11 cellular contexts compared by ENCODE assay signal in the genomic region with DNA sequence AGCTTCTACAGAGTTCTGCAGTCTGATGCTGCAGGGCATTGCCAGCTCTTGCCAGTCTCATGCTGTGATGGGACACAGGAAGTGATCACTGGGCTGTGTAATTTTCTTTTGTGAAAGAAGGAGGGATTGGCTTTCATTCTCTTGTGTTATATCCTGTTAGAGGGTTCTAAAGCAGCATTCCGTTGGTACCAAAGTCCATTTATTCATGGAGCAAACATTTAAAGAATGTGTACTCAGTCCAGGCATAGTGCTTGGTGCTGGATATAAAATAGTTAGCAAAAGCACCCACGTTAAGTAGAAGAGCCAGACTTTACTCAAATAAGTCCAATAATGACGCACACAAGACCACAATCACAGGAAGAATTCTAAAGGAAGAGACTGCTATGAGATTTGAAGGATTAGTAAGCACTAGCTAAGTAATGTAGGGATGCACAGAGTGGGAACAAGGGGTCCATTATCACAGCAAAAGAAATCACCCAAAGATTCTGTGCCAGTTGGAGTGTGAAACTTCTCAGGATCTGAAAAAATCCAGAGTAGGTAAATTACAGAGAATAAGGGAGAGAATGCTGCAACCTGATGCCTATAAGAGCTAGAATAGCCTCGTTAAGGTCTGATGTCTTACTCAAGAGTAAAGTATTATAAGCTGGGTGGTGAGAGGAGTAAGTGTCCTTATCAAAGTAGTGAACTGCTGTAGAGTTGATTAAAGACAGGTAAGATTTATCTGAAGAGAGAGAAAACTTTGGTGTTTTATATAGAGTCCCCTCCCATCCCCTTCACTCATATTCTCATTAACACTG.
A peak's percentile ranks its signal among the peaks of the same experiment; 100 is the strongest.
DNase-seq lines count a peak whose midpoint lies in the region; ATAC-seq, FAIRE-seq and TF ChIP-seq lines count a peak whose summit lies in the region.
"Had no signal": no experiment of that assay in that cellular context is flagged by ENCODE, and none has a peak within 500 bp of the region (broad histone marks: within the 10 kb centered on the region; RNA-seq: fewer than 3 reads in every experiment).

No MANE protein-coding gene starts in this region.

- no TSS peak for BruUV-seq in HepG2 (replicated peaks; lab: Mats Ljungman, UMichigan)

- H3K9ac ChIP-seq in HepG2 (ENCODE audit: insufficient read depth, low read depth, low read length): no peak overlapping the region
- H3K9ac ChIP-seq: BLaER1 had no signal

- TF ChIP-seq CTCF in HepG2 (CRISPR knock-in tag; IDR thresholded peaks at IDR 0.05): no peak
- no peak for TF ChIP-seq CTCF in right lobe of liver (IDR thresholded peaks at IDR 0.05)
- TF ChIP-seq CTCF in hepatocyte (IDR thresholded peaks at IDR 0.05; ENCODE audit: poor library complexity): no peak

- ATAC-seq in HepG2: peak; percentile 96
- no peak for ATAC-seq in right lobe of liver
- peak; percentile 19 for ATAC-seq in aorta (ENCODE audit: low FRiP score)
- no peak for ATAC-seq in HG02798 (IDR thresholded peaks at IDR 0.05; ENCODE audit: poor library complexity, unreplicated experiment)
- no peak for ATAC-seq in HG03354 (IDR thresholded peaks at IDR 0.05; ENCODE audit: poor library complexity, severe bottlenecking, unreplicated experiment)

- intact Hi-C loops in HepG2 (cut with micrococcal nuclease; ENCODE audit: unreplicated experiment) (no loop called here), right lobe of liver (cut with DNase I) (no loop called here), aorta (cut with DNase I) (loop anchor here in 1 of 2 donors (10.0 kb wide), 1 partner anchor 488 kb away; no protein-coding TSS in a partner anchor)

- H3K9me3 ChIP-seq in HepG2 (ENCODE audit: low read length): no peaks in the 10 kb centered on the region
- no peaks in the 10 kb centered on the region for H3K9me3 ChIP-seq in right lobe of liver
- H3K9me3 ChIP-seq in hepatocyte (ENCODE audit: low read depth): no peaks in the 10 kb centered on the region
- H3K9me3 ChIP-seq in aorta (ENCODE audit: control insufficient read depth, low read length): no peaks in the 10 kb centered on the region
- H3K9me3 ChIP-seq: BLaER1, tibial nerve had no signal

- 2% methylated on average over 4 of the region's 4 CpGs for WGBS in HepG2 (ENCODE audit: low lambda C conversion rate)
- WGBS in right lobe of liver (ENCODE audit: insufficient coverage, low coverage, low lambda C conversion rate, missing lambda C conversion rate): 19% methylated on average over 4 of the region's 4 CpGs
- 40% methylated on average over 4 of the region's 4 CpGs for WGBS in hepatocyte (ENCODE audit: low lambda C conversion rate, missing lambda C conversion rate)
- WGBS in aorta, 2 donors: 6 to 9% methylated on average over 4 of the region's 4 CpGs

- no peak for TF ChIP-seq EP300 in HepG2 (IDR thresholded peaks at IDR 0.05; ENCODE audit: low read depth in 2 of 2, low read length in 2 of 2)
- TF ChIP-seq EP300 in HepG2 (CRISPR knock-in tag; IDR thresholded peaks at IDR 0.05; ENCODE audit: borderline replicate concordance): no peak

- POLR2A ChIA-PET in HepG2 (lab: Yijun Ruan, JAX): no interaction called here

- H3K4me1 ChIP-seq in HepG2 (ENCODE audit: insufficient read depth, low read length) (peaks cover 18% of the 10 kb centered on the region), right lobe of liver (no peaks in the 10 kb centered on the region), hepatocyte (ENCODE audit: insufficient read depth) (peaks cover 6% of the 10 kb centered on the region), aorta (ENCODE audit: control insufficient read depth in 1 of 2, insufficient read depth in 2 of 2, low read length in 2 of 2) (peaks cover 2% of the 10 kb centered on the region in 2 donors)
- H3K4me1 ChIP-seq: BLaER1, tibial nerve had no signal

- FAIRE-seq in HepG2 (lab: Jason Lieb, UNC): no peak
- FAIRE-seq: GM18507 had no signal

- no peaks in the 10 kb centered on the region for H3K36me3 ChIP-seq in HepG2 (replicated peaks in 1 of 2; ENCODE audit: control insufficient read depth in 1 of 2, insufficient read depth in 2 of 2, low read length in 2 of 2)
- H3K36me3 ChIP-seq in right lobe of liver: no peaks in the 10 kb centered on the region
- H3K36me3 ChIP-seq in hepatocyte (replicated peaks; ENCODE audit: insufficient read depth, low read depth): no peaks in the 10 kb centered on the region
- H3K36me3 ChIP-seq in aorta (ENCODE audit: control insufficient read depth in 1 of 2, insufficient read depth in 2 of 2, low read length in 1 of 2): no peaks in the 10 kb centered on the region
- H3K36me3 ChIP-seq: BLaER1, tibial nerve had no signal

- H4K20me1 ChIP-seq in HepG2 (ENCODE audit: insufficient read depth, low read length) (no peaks in the 10 kb centered on the region), hepatocyte (ENCODE audit: insufficient read depth, poor library complexity, severe bottlenecking) (no peaks in the 10 kb centered on the region)
- H4K20me1 ChIP-seq: BLaER1 had no signal

- no peak for TF ChIP-seq POLR2A in HepG2 (IDR thresholded peaks at IDR 0.05; ENCODE audit: insufficient read depth in 1 of 2, low read depth in 2 of 2, low read length in 2 of 2)
- no peak for TF ChIP-seq POLR2A in right lobe of liver (IDR thresholded peaks at IDR 0.05)

- no peaks in the 10 kb centered on the region for H3K9me2 ChIP-seq in hepatocyte (replicated peaks; ENCODE audit: insufficient read depth)

- in situ Hi-C loops in HepG2 (cut with HindIII; ENCODE audit: extremely low pct_ligation_motif_present, low pct_unique_long_range_greater_than_20kb): no loop called here

- H3K79me2 ChIP-seq in HepG2 (ENCODE audit: insufficient read depth, low read length) (no peaks in the 10 kb centered on the region), hepatocyte (no peaks in the 10 kb centered on the region)

- no peak overlapping the region for H3K4me2 ChIP-seq in HepG2 (ENCODE audit: low read depth, low read length)
- H3K4me2 ChIP-seq in hepatocyte: peak overlapping the region; percentile 6
- H3K4me2 ChIP-seq: BLaER1 had no signal

- CTCF ChIA-PET in HepG2 (lab: Yijun Ruan, JAX; ENCODE audit: low intra/inter-chr PET ratio, low total read pairs): no interaction called here

- no peaks in the 10 kb centered on the region for H3K27me3 ChIP-seq in HepG2 (ENCODE audit: control insufficient read depth in 1 of 2, insufficient read depth in 2 of 2, low read length in 2 of 2)
- no peaks in the 10 kb centered on the region for H3K27me3 ChIP-seq in right lobe of liver
- H3K27me3 ChIP-seq in hepatocyte: no peaks in the 10 kb centered on the region
- no peaks in the 10 kb centered on the region for H3K27me3 ChIP-seq in aorta (ENCODE audit: control insufficient read depth in 1 of 2, insufficient read depth in 2 of 2, low read length in 1 of 2)
- H3K27me3 ChIP-seq: BLaER1, tibial nerve had no signal

- H2AFZ ChIP-seq in HepG2 (ENCODE audit: low read length): no peak overlapping the region
- peak overlapping the region; percentile 38 for H2AFZ ChIP-seq in hepatocyte

- H3K27ac ChIP-seq in HepG2 (ENCODE audit: extremely low read length, insufficient read depth, low read length): no peak overlapping the region
- H3K27ac ChIP-seq in right lobe of liver: no peak overlapping the region
- H3K27ac ChIP-seq in hepatocyte: peak overlapping the region; percentile 60
- peak overlapping the region; percentile 82 to 89 for H3K27ac ChIP-seq in aorta (ENCODE audit: low read depth in 1 of 2, low read length in 2 of 2)
- H3K27ac ChIP-seq in substantia nigra (ENCODE audit: low read depth, low read length, poor library complexity, severe bottlenecking): no peak overlapping the region
- H3K27ac ChIP-seq: BLaER1, tibial nerve had no signal

- H3K4me3 ChIP-seq in HepG2 (replicated peaks in 1 of 3; ENCODE audit: insufficient read depth in 1 of 3, low read depth in 2 of 3, low read length in 3 of 3) (no peak overlapping the region), right lobe of liver (no peak overlapping the region), hepatocyte (no peak overlapping the region), aorta (ENCODE audit: low read length in 2 of 2) (no peak overlapping the region)
- H3K4me3 ChIP-seq: BLaER1, tibial nerve had no signal

- no peak for TF ChIP-seq RAD21 in HepG2 (CRISPR knock-in tag; IDR thresholded peaks at IDR 0.05)

- DNase-seq in HepG2 (ENCODE audit: low spot score) (peak; percentile 90), right lobe of liver (no peak), T1000 (lab: John Stamatoyannopoulos, UW) (peak; percentile 28), hepatocyte (ENCODE audit: low spot score) (peak; percentile 45), aorta (no peak), substantia nigra (lab: John Stamatoyannopoulos, UW) (no peak)

TF ChIP-seq in HepG2, 621 proteins besides CTCF, POLR2A, EP300 and RAD21 (continues in another document):
- TF ChIP-seq, protein P1, sequence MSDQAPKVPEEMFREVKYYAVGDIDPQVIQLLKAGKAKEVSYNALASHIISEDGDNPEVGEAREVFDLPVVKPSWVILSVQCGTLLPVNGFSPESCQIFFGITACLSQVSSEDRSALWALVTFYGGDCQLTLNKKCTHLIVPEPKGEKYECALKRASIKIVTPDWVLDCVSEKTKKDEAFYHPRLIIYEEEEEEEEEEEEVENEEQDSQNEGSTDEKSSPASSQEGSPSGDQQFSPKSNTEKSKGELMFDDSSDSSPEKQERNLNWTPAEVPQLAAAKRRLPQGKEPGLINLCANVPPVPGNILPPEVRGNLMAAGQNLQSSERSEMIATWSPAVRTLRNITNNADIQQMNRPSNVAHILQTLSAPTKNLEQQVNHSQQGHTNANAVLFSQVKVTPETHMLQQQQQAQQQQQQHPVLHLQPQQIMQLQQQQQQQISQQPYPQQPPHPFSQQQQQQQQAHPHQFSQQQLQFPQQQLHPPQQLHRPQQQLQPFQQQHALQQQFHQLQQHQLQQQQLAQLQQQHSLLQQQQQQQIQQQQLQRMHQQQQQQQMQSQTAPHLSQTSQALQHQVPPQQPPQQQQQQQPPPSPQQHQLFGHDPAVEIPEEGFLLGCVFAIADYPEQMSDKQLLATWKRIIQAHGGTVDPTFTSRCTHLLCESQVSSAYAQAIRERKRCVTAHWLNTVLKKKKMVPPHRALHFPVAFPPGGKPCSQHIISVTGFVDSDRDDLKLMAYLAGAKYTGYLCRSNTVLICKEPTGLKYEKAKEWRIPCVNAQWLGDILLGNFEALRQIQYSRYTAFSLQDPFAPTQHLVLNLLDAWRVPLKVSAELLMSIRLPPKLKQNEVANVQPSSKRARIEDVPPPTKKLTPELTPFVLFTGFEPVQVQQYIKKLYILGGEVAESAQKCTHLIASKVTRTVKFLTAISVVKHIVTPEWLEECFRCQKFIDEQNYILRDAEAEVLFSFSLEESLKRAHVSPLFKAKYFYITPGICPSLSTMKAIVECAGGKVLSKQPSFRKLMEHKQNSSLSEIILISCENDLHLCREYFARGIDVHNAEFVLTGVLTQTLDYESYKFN (CRISPR knock-in tag; conservative IDR thresholded peaks at IDR 0.05): peak; percentile 21; the same call in 1 of the 2 replicates
- TF ChIP-seq, protein P2, sequence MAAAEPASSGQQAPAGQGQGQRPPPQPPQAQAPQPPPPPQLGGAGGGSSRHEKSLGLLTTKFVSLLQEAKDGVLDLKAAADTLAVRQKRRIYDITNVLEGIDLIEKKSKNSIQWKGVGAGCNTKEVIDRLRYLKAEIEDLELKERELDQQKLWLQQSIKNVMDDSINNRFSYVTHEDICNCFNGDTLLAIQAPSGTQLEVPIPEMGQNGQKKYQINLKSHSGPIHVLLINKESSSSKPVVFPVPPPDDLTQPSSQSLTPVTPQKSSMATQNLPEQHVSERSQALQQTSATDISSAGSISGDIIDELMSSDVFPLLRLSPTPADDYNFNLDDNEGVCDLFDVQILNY (CRISPR knock-in tag; conservative IDR thresholded peaks at IDR 0.05): no peak

Comparison
In these comparisons a context has a peak if more than half of its experiments do, and no peak if none do; other contexts are left out.
1. ATAC-seq: peak in HepG2 (single experiment) and aorta (single experiment); none in right lobe of liver (0 of 4), HG02798 (single experiment) and HG03354 (single experiment).
2. DNase-seq: peak in HepG2 (single experiment), T1000 (single experiment) and hepatocyte (single experiment); none in right lobe of liver (0 of 3), aorta (0 of 2) and substantia nigra (0 of 49).
3. H3K27ac ChIP-seq: peak in hepatocyte (single experiment) and aorta (2 of 2); none in HepG2 (single experiment), right lobe of liver (0 of 3) and substantia nigra (single experiment).